ENCODE assay signal across 8 cellular contexts in the genomic region with DNA sequence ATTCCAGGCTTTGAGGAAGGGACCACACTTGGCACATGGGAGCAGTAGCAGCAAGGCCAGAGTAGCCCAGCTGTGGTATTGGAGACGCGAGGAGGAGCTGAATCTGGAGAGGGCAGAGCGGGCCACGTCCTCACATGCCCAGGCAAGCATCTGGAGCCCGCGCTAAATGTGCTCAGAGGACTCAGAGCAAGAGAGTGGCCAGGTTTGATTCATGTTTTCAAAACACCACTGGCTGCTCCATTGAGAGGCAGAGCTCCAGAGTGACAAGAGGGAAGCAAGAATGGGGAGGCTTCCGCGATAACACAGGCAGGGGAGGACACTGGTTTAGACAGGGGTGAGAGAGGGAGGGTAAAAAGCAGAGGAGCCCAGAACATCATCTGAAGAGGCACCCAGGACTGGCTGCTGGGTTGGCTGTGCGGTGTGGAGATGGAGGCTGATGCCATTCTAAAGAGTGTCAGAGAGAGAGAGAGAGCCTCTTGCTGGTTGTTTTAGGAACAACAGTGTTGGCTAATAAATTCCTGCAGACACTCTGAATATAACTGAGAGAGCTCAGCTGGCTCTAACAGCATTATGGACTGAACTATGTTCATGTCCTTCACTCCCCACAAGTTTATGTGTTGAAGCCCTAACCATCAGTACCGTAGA. TPM values are rescaled to one million over a fixed set of nuclear protein-coding genes. Genes with fewer than 3 reads are reported as not detected.
DNase-seq lines count a peak whose midpoint lies in the region; ATAC-seq and TF ChIP-seq lines count a peak whose summit lies in the region.

No MANE protein-coding gene starts in this region.

- no peak overlapping the region for H3K4me3 ChIP-seq in breast epithelium
- H3K4me3 ChIP-seq in lower leg skin (ENCODE audit: low read depth, poor library complexity, severe bottlenecking), result no peak overlapping the region

- ATAC-seq in Right ventricle myocardium inferior, result peak; percentile 82
- peak; percentile 73 for ATAC-seq in left colon

- peak; percentile 73 for DNase-seq in Right ventricle myocardium inferior (ENCODE audit: missing footprints)
- no peak for DNase-seq in cardiac septum (ENCODE audit: low spot score)
- DNase-seq in M059J (ENCODE audit: low read depth), result peak; percentile 64
- peak in 1 of 2 donors; percentile 55 for DNase-seq in breast epithelium (ENCODE audit: low spot score in 2 of 2)
- DNase-seq in left colon, result no peak
- DNase-seq in DMS114 treated with DMSO at 0.1 percent for 48 hours (lab: John Stamatoyannopoulos, UW; ENCODE audit: unreplicated experiment), result no peak
- no peak for DNase-seq in lower leg skin (ENCODE audit: low spot score in 2 of 2)
- DNase-seq in NCI-H1436 (lab: John Stamatoyannopoulos, UW), result no peak

- H3K9me3 ChIP-seq in breast epithelium, result peaks cover 0 to 3% of the 10 kb centered on the region in 2 donors

- intact Hi-C loops in Right ventricle myocardium inferior (cut with DNase I) (loop anchor here (2.0 kb wide), 1 partner anchor 56 kb away; no protein-coding TSS in a partner anchor), cardiac septum (cut with DNase I) (loop anchor here (1.0 kb wide), 1 partner anchor 71 kb away; no protein-coding TSS in a partner anchor), breast epithelium (cut with DNase I; ENCODE audit: low total_unique reads) (no loop called here), left colon (cut with DNase I, micrococcal nuclease) (no loop called here), lower leg skin (cut with DNase I; ENCODE audit: low total_unique reads) (no loop called here)

- TF ChIP-seq POLR2A in breast epithelium (IDR thresholded peaks at IDR 0.05), result no peak
- no peak for TF ChIP-seq POLR2A in lower leg skin (IDR thresholded peaks at IDR 0.05)

- 48 to 52% methylated on average over 10 of the region's 10 CpGs for WGBS in lower leg skin, 2 donors

- TF ChIP-seq CTCF in breast epithelium (IDR thresholded peaks at IDR 0.05), result peak in 2 of 3 donors; percentile 44 to 66
- no peak for TF ChIP-seq CTCF in lower leg skin (IDR thresholded peaks at IDR 0.05)

- no peaks in the 10 kb centered on the region for H3K36me3 ChIP-seq in breast epithelium

- H3K4me1 ChIP-seq in breast epithelium, result no peaks in the 10 kb centered on the region

- H3K27me3 ChIP-seq in breast epithelium, result no peaks in the 10 kb centered on the region

- H3K27ac ChIP-seq in breast epithelium, result peak overlapping the region; percentile 49 to 54

RNA-seq across cellular contexts. Expression of a gene that starts 32.3 kb away (rescaled TPM):
- 36.5 TPM for total RNA-seq in Right ventricle myocardium inferior
- total RNA-seq in cardiac septum, result 158 TPM
- total RNA-seq in M059J (2014; rRNA removed; shearing (Covaris generic)), result 160 and 181 TPM in 2 replicates
- 10 to 100 TPM; 30.1 to 73.0 (median 47.9) TPM for total RNA-seq in breast epithelium
- total RNA-seq in left colon, result 10 to 100 TPM; 47.4 to 91.3 TPM
- 10 to 100 TPM; 18.8 to 29.0 (median 19.4) TPM for total RNA-seq in lower leg skin

Comparison
In these comparisons a context has a peak if more than half of its experiments do, and no peak if none do; other contexts are left out.
1. DNase-seq: peak in Right ventricle myocardium inferior (single experiment) and M059J (single experiment); none in cardiac septum (single experiment), left colon (0 of 2), DMS114 treated with DMSO at 0.1 percent for 48 hours (single experiment), lower leg skin (0 of 2) and NCI-H1436 (single experiment).
2. CTCF ChIP-seq: peak in breast epithelium (2 of 3); none in lower leg skin (0 of 3).
3. intact Hi-C loops: an anchor here in Right ventricle myocardium inferior (2.0 kb wide) and cardiac septum (1.0 kb wide); none called in breast epithelium, left colon and lower leg skin.